In the genomic region with DNA sequence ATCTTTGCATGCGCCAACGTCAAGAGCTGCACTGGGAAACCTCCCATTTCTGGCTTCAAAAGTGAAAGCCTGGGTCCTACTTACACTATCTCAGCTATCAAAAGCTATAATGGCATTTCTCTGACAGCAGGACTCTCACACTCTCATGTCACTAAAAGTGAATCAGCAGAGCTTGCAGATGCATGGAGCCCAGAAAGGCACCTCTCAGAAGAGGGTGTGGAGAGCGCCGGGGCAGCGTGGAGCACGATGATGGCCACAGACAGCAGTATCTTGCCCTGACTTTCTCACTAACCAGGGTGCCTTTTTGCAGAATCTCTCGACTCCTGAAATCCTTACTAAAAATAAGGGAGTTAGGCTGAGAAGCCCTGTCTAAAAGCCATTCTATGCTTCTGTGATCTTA, we compare ENCODE assay signal across 16 cellular contexts.
DNase-seq lines count a peak whose midpoint lies in the region; ATAC-seq and TF ChIP-seq lines count a peak whose summit lies in the region.
"Had no signal": no experiment of that assay in that cellular context is flagged by ENCODE, and none has a peak within 500 bp of the region (broad histone marks: within the 10 kb centered on the region; RNA-seq: fewer than 3 reads in every experiment).

No MANE protein-coding gene starts in this region.

- no peak overlapping the region for H3K4me3 ChIP-seq in right atrium auricular region
- no peak overlapping the region for H3K4me3 ChIP-seq in mesendoderm (ENCODE audit: low read length)
- H3K4me3 ChIP-seq in foreskin fibroblast (ENCODE audit: low read depth in 1 of 2, low read length in 2 of 2) = no peak overlapping the region
- H3K4me3 ChIP-seq: BLaER1 had no signal

- H3K4ac ChIP-seq in mesendoderm (ENCODE audit: low read depth, low read length) = no peak overlapping the region

- no peak overlapping the region for H3K56ac ChIP-seq in mesendoderm (ENCODE audit: low read length)

- no peaks in the 10 kb centered on the region for H3K79me1 ChIP-seq in mesendoderm (ENCODE audit: low read length)

- no peak overlapping the region for H3K9ac ChIP-seq in mesendoderm (ENCODE audit: low read length)
- H3K9ac ChIP-seq: BLaER1 had no signal

- H2AK5ac ChIP-seq in mesendoderm (ENCODE audit: low read length) = no peak overlapping the region

- no peak overlapping the region for H3K4me2 ChIP-seq in mesendoderm (ENCODE audit: low read length)
- H3K4me2 ChIP-seq: BLaER1 had no signal

- ATAC-seq in Right ventricle myocardium superior (ENCODE audit: poor library complexity) = peak; percentile 65
- peak; percentile 60 to 80 for ATAC-seq in left cardiac atrium
- ATAC-seq in HG03460 (IDR thresholded peaks at IDR 0.05; ENCODE audit: unreplicated experiment) = no peak
- ATAC-seq: HepG2 had no signal

- H2BK5ac ChIP-seq in mesendoderm (ENCODE audit: low read length) = no peak overlapping the region

- no peak overlapping the region for H3K23ac ChIP-seq in mesendoderm (ENCODE audit: low read length)

- H3K27ac ChIP-seq in right atrium auricular region = no peak overlapping the region
- peak overlapping the region; percentile 76 for H3K27ac ChIP-seq in VCaP
- H3K27ac ChIP-seq in mesendoderm (ENCODE audit: low read depth, low read length) = no peak overlapping the region
- H3K27ac ChIP-seq: BLaER1 had no signal

- no CpG with 5 or more reads among the region's 7 CpGs for WGBS in mesendoderm (ENCODE audit: extremely low coverage, insufficient coverage, low lambda C conversion rate)

- no peak overlapping the region for H4K5ac ChIP-seq in mesendoderm (ENCODE audit: low read length)

- DNase-seq in Right ventricle myocardium superior (no peak), right atrium auricular region (ENCODE audit: low spot score) (no peak), left cardiac atrium (no peak), mesendoderm (peak; percentile 24), midbrain (lab: John Stamatoyannopoulos, UW) (no peak), foreskin fibroblast (no peak)
- DNase-seq: 8988T; AML-193; Caco-2; CD8-positive, alpha-beta memory T cell; DND-41; GDM1 had no signal

- H2BK120ac ChIP-seq in mesendoderm (ENCODE audit: low read depth, low read length) = no peak overlapping the region

- H2BK15ac ChIP-seq in mesendoderm (replicated peaks; ENCODE audit: low read depth) = no peak overlapping the region

- H3K27me3 ChIP-seq in right atrium auricular region (no peaks in the 10 kb centered on the region), mesendoderm (ENCODE audit: insufficient read depth, low read length, poor library complexity) (no peaks in the 10 kb centered on the region)
- H3K27me3 ChIP-seq: BLaER1 had no signal

- intact Hi-C loops in Right ventricle myocardium superior (cut with DNase I) (no loop called here), left cardiac atrium (cut with DNase I) (no loop called here)

- TF ChIP-seq CTCF in right atrium auricular region (IDR thresholded peaks at IDR 0.05) (no peak), VCaP (conservative IDR thresholded peaks at IDR 0.05) (no peak), foreskin fibroblast (IDR thresholded peaks at IDR 0.05; ENCODE audit: low read depth, low read length) (no peak)

- H3K9me3 ChIP-seq in right atrium auricular region = no peaks in the 10 kb centered on the region
- H3K9me3 ChIP-seq: BLaER1, Caco-2 had no signal

- H4K8ac ChIP-seq in mesendoderm (ENCODE audit: low read depth, low read length) = no peak overlapping the region

- no peak overlapping the region for H3K18ac ChIP-seq in mesendoderm (ENCODE audit: low read length)

- peaks cover 0 to 8% of the 10 kb centered on the region in 2 donors for H3K4me1 ChIP-seq in right atrium auricular region
- peaks cover 4% of the 10 kb centered on the region for H3K4me1 ChIP-seq in mesendoderm (ENCODE audit: control insufficient read depth, low read depth, low read length)
- H3K4me1 ChIP-seq: BLaER1, Caco-2 had no signal

- H3K36me3 ChIP-seq in right atrium auricular region = no peaks in the 10 kb centered on the region
- H3K36me3 ChIP-seq in mesendoderm (ENCODE audit: control insufficient read depth, insufficient read depth, low read length) = no peaks in the 10 kb centered on the region
- H3K36me3 ChIP-seq: BLaER1 had no signal

- no peaks in the 10 kb centered on the region for H3K79me2 ChIP-seq in mesendoderm (ENCODE audit: control insufficient read depth, insufficient read depth, low read length)
